ENCODE assay signal across 15 cellular contexts in the genomic region with DNA sequence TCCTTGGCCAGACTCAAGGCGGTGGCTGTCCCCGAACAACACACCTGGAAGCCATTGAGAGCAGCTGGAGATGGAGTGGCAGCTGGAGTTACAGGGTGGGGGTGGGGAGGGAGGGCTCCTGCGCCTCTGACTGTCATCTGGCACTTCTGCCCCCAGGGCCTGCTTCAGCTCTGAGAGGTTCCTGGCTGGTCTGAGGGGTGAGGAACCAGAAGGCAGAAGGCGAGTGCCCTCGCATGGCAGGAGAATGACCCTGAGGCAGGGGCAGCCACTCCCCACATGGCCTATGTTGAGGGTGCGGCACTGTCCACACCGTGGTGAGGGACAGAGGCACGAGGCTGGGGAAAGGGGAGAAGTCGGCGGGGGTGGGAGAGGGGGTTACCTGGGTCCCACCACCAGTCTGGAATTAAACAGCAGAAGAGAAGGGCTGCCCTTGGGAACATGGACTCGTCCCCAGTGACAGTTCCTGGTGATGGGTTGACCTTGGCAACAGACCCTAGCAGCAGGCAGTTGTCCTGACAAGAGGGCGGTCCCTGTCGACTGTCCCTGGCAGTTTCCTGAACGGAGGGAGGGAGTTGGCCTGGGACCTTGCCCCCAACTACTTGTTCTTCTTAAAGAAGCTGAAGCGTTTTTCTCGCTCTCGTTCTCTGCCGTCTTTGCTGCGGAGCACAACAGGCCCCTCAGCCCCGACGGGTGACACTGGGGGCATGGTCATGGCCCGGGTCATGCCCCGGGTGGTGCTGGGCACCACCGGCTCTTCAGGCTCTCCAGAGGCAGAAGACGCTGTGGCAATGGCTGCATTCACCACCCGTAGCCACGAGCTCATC. TPM values are rescaled to one million over a fixed set of nuclear protein-coding genes. Genes with fewer than 3 reads are reported as not detected.
A peak's percentile ranks its signal among the peaks of the same experiment; 100 is the strongest.
DNase-seq lines count a peak whose midpoint lies in the region; ATAC-seq and TF ChIP-seq lines count a peak whose summit lies in the region.
"Had no signal": no experiment of that assay in that cellular context is flagged by ENCODE, and none has a peak within 500 bp of the region (broad histone marks: within the 10 kb centered on the region; RNA-seq: fewer than 3 reads in every experiment).

No MANE protein-coding gene starts in this region.

- H3K9me3 Mint-ChIP-seq in brain (no peaks in the 10 kb centered on the region), mesothelial cell of epicardium (no peaks in the 10 kb centered on the region)
- H3K9me3 Mint-ChIP-seq in activated CD4-positive, alpha-beta memory T cell treated with anti-CD3 and anti-CD28 coated beads for 36 hours = no peaks in the 10 kb centered on the region
- no peaks in the 10 kb centered on the region for H3K9me3 Mint-ChIP-seq in activated naive CD4-positive, alpha-beta T cell treated with anti-CD3 and anti-CD28 coated beads, Interleukin-2, amount 50 U/mL, for 72 hours
- H3K9me3 Mint-ChIP-seq: stimulated activated naive CD8-positive, alpha-beta T cell treated with anti-CD3 and anti-CD28 coated beads, Interleukin-15, Interleukin-2, amounts not matched to agents 100 ng/mL and 50 ng/mL, for 24 hours had no signal

- TF ChIP-seq CTCF in cardiac muscle cell (IDR thresholded peaks at IDR 0.05; ENCODE audit: low read depth, low read length) (no peak), heart right ventricle (IDR thresholded peaks at IDR 0.05) (no peak), brain (conservative IDR thresholded peaks at IDR 0.05) (no peak), mesothelial cell of epicardium (IDR thresholded peaks at IDR 0.05; ENCODE audit: unreplicated experiment) (no peak)

- intact Hi-C loops in heart right ventricle (cut with DNase I) = loop anchor here in 3 of 10 donors (5.0 to 10.0 kb wide), 3 partner anchors 113 to 281 kb away; no protein-coding TSS in a partner anchor
- intact Hi-C loops in activated CD4-positive, alpha-beta memory T cell treated with anti-CD3 and anti-CD28 coated beads for 36 hours (cut with micrococcal nuclease) = no loop called here

- H3K27me3 Mint-ChIP-seq in brain (no peaks in the 10 kb centered on the region), mesothelial cell of epicardium (ENCODE audit: low read depth) (no peaks in the 10 kb centered on the region)
- H3K27me3 Mint-ChIP-seq in activated CD4-positive, alpha-beta memory T cell treated with anti-CD3 and anti-CD28 coated beads for 36 hours = no peaks in the 10 kb centered on the region
- H3K27me3 Mint-ChIP-seq: stimulated activated naive CD8-positive, alpha-beta T cell treated with anti-CD3 and anti-CD28 coated beads, Interleukin-15, Interleukin-2, amounts not matched to agents 100 ng/mL and 50 ng/mL, for 24 hours had no signal

- H3K4me3 ChIP-seq in cardiac muscle cell (no peak overlapping the region), heart right ventricle (no peak overlapping the region)
- H3K4me3 ChIP-seq: left ventricle myocardium inferior had no signal

- CTCF ChIA-PET in activated CD4-positive, alpha-beta memory T cell treated with anti-CD3 and anti-CD28 coated beads for 36 hours (lab: Charles Lee) = no interaction called here

- H3K36me3 ChIP-seq in cardiac muscle cell (no peaks in the 10 kb centered on the region), heart right ventricle (peaks cover 0 to 5% (median 0%) of the 10 kb centered on the region in 9 donors)
- H3K36me3 ChIP-seq: left ventricle myocardium inferior had no signal

- H3K9me3 ChIP-seq in cardiac muscle cell (ENCODE audit: low read depth) (no peaks in the 10 kb centered on the region), heart right ventricle (no peaks in the 10 kb centered on the region)
- H3K9me3 ChIP-seq: left ventricle myocardium inferior had no signal

- POLR2A ChIA-PET in activated CD4-positive, alpha-beta memory T cell treated with anti-CD3 and anti-CD28 coated beads for 36 hours (lab: Charles Lee) = no interaction called here

- no peaks in the 10 kb centered on the region for H3K27me3 ChIP-seq in cardiac muscle cell
- H3K27me3 ChIP-seq in heart right ventricle = no peaks in the 10 kb centered on the region

- H3K27ac ChIP-seq in cardiac muscle cell (peak overlapping the region; percentile 54), heart right ventricle (no peak overlapping the region)
- H3K27ac ChIP-seq: left ventricle myocardium inferior had no signal

- H3K36me3 Mint-ChIP-seq in brain = peaks cover 36% of the 10 kb centered on the region
- H3K36me3 Mint-ChIP-seq in mesothelial cell of epicardium = peaks cover 23% of the 10 kb centered on the region
- H3K36me3 Mint-ChIP-seq in activated CD4-positive, alpha-beta memory T cell treated with anti-CD3 and anti-CD28 coated beads for 36 hours = no peaks in the 10 kb centered on the region
- no peaks in the 10 kb centered on the region for H3K36me3 Mint-ChIP-seq in activated naive CD4-positive, alpha-beta T cell treated with anti-CD3 and anti-CD28 coated beads, Interleukin-2, amount 50 U/mL, for 72 hours

- H3K4me1 ChIP-seq in cardiac muscle cell (ENCODE audit: low read depth) (no peaks in the 10 kb centered on the region), heart right ventricle (no peaks in the 10 kb centered on the region)
- H3K4me1 ChIP-seq: left ventricle myocardium inferior had no signal

- H3K4me3 Mint-ChIP-seq in brain = no peak overlapping the region
- no peak overlapping the region for H3K4me3 Mint-ChIP-seq in mesothelial cell of epicardium
- H3K4me3 Mint-ChIP-seq in activated CD4-positive, alpha-beta memory T cell treated with anti-CD3 and anti-CD28 coated beads for 36 hours = no peak overlapping the region
- H3K4me3 Mint-ChIP-seq: stimulated activated naive CD8-positive, alpha-beta T cell treated with anti-CD3 and anti-CD28 coated beads, Interleukin-15, Interleukin-2, amounts not matched to agents 100 ng/mL and 50 ng/mL, for 24 hours had no signal

- 87 to 89% methylated on average over 27 of the region's 27 CpGs for WGBS in heart right ventricle, 2 donors

- no peak for ATAC-seq in heart right ventricle
- ATAC-seq in HG02884 (IDR thresholded peaks at IDR 0.05; ENCODE audit: unreplicated experiment) = no peak
- ATAC-seq in activated naive CD4-positive, alpha-beta T cell treated with anti-CD3 and anti-CD28 coated beads, Interleukin-2, amount 50 U/mL, for 72 hours = no peak

- H3K4me1 Mint-ChIP-seq in brain (no peaks in the 10 kb centered on the region), mesothelial cell of epicardium (peaks cover 10% of the 10 kb centered on the region)
- no peaks in the 10 kb centered on the region for H3K4me1 Mint-ChIP-seq in activated CD4-positive, alpha-beta memory T cell treated with anti-CD3 and anti-CD28 coated beads for 36 hours (ENCODE audit: low read depth)

- H3K27ac Mint-ChIP-seq in brain (peak overlapping the region in 4 of 5 experiments; percentile 22 to 77 (median 50)), mesothelial cell of epicardium (peak overlapping the region; percentile 70)
- no peak overlapping the region for H3K27ac Mint-ChIP-seq in activated CD4-positive, alpha-beta memory T cell treated with anti-CD3 and anti-CD28 coated beads for 36 hours
- peak overlapping the region in 1 of 2 donors; percentile 61 for H3K27ac Mint-ChIP-seq in activated naive CD4-positive, alpha-beta T cell treated with anti-CD3 and anti-CD28 coated beads, Interleukin-2, amount 50 U/mL, for 72 hours

- DNase-seq in cardiac muscle cell (ENCODE audit: low read depth in 1 of 2, low spot score in 1 of 2) (no peak), heart right ventricle (no peak), mesothelial cell of epicardium (ENCODE audit: low spot score in 2 of 2, unreplicated experiment in 2 of 2) (no peak), dermis blood vessel endothelial cell (no peak)
- DNase-seq in activated CD4-positive, alpha-beta memory T cell treated with anti-CD3 and anti-CD28 coated beads for 36 hours = no peak
- no peak for DNase-seq in activated naive CD4-positive, alpha-beta T cell treated with anti-CD3 and anti-CD28 coated beads, Interleukin-2, amount 50 U/mL, for 72 hours (ENCODE audit: low spot score in 2 of 2)
- DNase-seq: activated CD4-positive, alpha-beta T cell treated with anti-CD3 and anti-CD28 coated beads for 1 hour; activated CD8-positive, alpha-beta memory T cell treated with anti-CD3 and anti-CD28 coated beads, Interleukin-2, amount 50 U/mL, for 4 hours; activated naive CD4-positive, alpha-beta T cell; left ventricle myocardium inferior; MM.1S; T1000 had no signal

RNA-seq across cellular contexts. Expression of gene RBM4B, which starts 7.8 kb away (rescaled TPM):
- total RNA-seq in cardiac muscle cell (25.7 and 30.2 TPM in 2 replicates), heart right ventricle (10 to 100 TPM in 4 of 10 donors, 1 to 10 TPM in 6; 5.7 to 12.6 (median 9.2) TPM), mesothelial cell of epicardium (38.7 to 40.7 TPM (median 39.6 TPM) in 3 replicates), dermis blood vessel endothelial cell (24.2 and 28.4 TPM in 2 replicates)
- polyA plus RNA-seq in cardiac muscle cell (62.3 and 62.6 TPM in 2 replicates), heart right ventricle (1 to 10 TPM; 8.2 to 9.0 TPM), brain (ENCODE audit: insufficient read depth, low read depth, low replicate concordance) (40.5 TPM)
- 10 to 100 TPM; 10.9 to 11.7 TPM for total RNA-seq in activated CD4-positive, alpha-beta memory T cell treated with anti-CD3 and anti-CD28 coated beads for 36 hours
- 10 to 100 TPM; 15.2 to 19.8 TPM for total RNA-seq in activated naive CD4-positive, alpha-beta T cell treated with anti-CD3 and anti-CD28 coated beads, Interleukin-2, amount 50 U/mL, for 72 hours

RNA-seq across cellular contexts. Expression of gene SPTBN2, which starts 43.5 kb away (rescaled TPM):
- total RNA-seq in cardiac muscle cell (23.1 and 27.4 TPM in 2 replicates), heart right ventricle (1 to 10 TPM in 6 of 10 donors, under 1 TPM in 4; 0.23 to 2.3 (median 1.3) TPM), mesothelial cell of epicardium (62.0 to 63.4 TPM (median 62.4 TPM) in 3 replicates), dermis blood vessel endothelial cell (36.8 and 50.4 TPM in 2 replicates)
- polyA plus RNA-seq in cardiac muscle cell (6.0 and 15.0 TPM in 2 replicates), heart right ventricle (under 1 TPM; 0.88 to 0.90 TPM), brain (ENCODE audit: insufficient read depth, low read depth, low replicate concordance) (115 TPM)
- total RNA-seq in activated CD4-positive, alpha-beta memory T cell treated with anti-CD3 and anti-CD28 coated beads for 36 hours = 1 to 10 TPM; 1.3 to 1.5 TPM
- total RNA-seq in activated naive CD4-positive, alpha-beta T cell treated with anti-CD3 and anti-CD28 coated beads, Interleukin-2, amount 50 U/mL, for 72 hours = 1 to 10 TPM; 1.4 to 1.8 TPM

RNA-seq across cellular contexts. Expression of gene RBM4, which starts 47.0 kb away (rescaled TPM):
- total RNA-seq in cardiac muscle cell (142 and 146 TPM in 2 replicates), heart right ventricle (10 to 100 TPM; 49.3 to 77.0 (median 55.3) TPM), mesothelial cell of epicardium (240 to 248 TPM (median 242 TPM) in 3 replicates), dermis blood vessel endothelial cell (125 and 157 TPM in 2 replicates)
- polyA plus RNA-seq in cardiac muscle cell (206 and 241 TPM in 2 replicates), heart right ventricle (10 to 100 TPM; 37.9 to 60.5 TPM), brain (ENCODE audit: insufficient read depth, low read depth, low replicate concordance) (208 TPM)
- total RNA-seq in activated CD4-positive, alpha-beta memory T cell treated with anti-CD3 and anti-CD28 coated beads for 36 hours = 10 to 100 TPM; 87.0 to 94.0 TPM
- total RNA-seq in activated naive CD4-positive, alpha-beta T cell treated with anti-CD3 and anti-CD28 coated beads, Interleukin-2, amount 50 U/mL, for 72 hours = 100 to 1,000 TPM in 1 of 2 donors, 10 to 100 TPM in 1; 87.0 to 132 TPM
